ENCODE assay signal across 21 cellular contexts in genomic region chr6:42073287-42073686, GRCh38. TPM values are rescaled to one million over a fixed set of nuclear protein-coding genes. Genes with fewer than 3 reads are reported as not detected.
DNase-seq lines count a peak whose midpoint lies in the region; ATAC-seq, FAIRE-seq and TF ChIP-seq lines count a peak whose summit lies in the region.
"Had no signal": no experiment of that assay in that cellular context is flagged by ENCODE, and none has a peak within 500 bp of the region (broad histone marks: within the 10 kb centered on the region; RNA-seq: fewer than 3 reads in every experiment).

No MANE protein-coding gene starts in this region.

- no peak overlapping the region for H3K4me2 ChIP-seq in astrocyte (ENCODE audit: low read length)

- no peak overlapping the region for H2AFZ ChIP-seq in astrocyte (ENCODE audit: low read depth, low read length)

- no peak overlapping the region for H3K4me3 Mint-ChIP-seq in T-helper 2 cell treated with Interferon-gamma antibody and Interleukin-4, amounts not matched to agents 5 μg/mL and 100 μg/mL, for 36 hours
- no peak overlapping the region for H3K4me3 Mint-ChIP-seq in activated naive CD8-positive, alpha-beta T cell treated with anti-CD3 and anti-CD28 coated beads for 36 hours
- no peak overlapping the region for H3K4me3 Mint-ChIP-seq in activated naive CD8-positive, alpha-beta T cell treated with anti-CD3 and anti-CD28 coated beads, Interleukin-2, amount 50 U/mL, for 24 hours
- no peak overlapping the region for H3K4me3 Mint-ChIP-seq in astrocyte (ENCODE audit: unreplicated experiment)
- H3K4me3 Mint-ChIP-seq in activated T-helper 2 cell treated with anti-CD3 and anti-CD28 coated beads, Interferon-gamma antibody, Interleukin-2, Interleukin-4, amounts not matched to agents 10 μg/mL and 5 μg/mL and 100 μg/mL, durations not matched to agents 14 hours and 24 hours and 36 hours (ENCODE audit: low read depth) = no peak overlapping the region
- H3K4me3 Mint-ChIP-seq: CD4-positive, alpha-beta T cell; H9; IgD-negative memory B cell had no signal

- ATAC-seq in activated naive CD8-positive, alpha-beta T cell treated with anti-CD3 and anti-CD28 coated beads, Interleukin-2, amount 50 U/mL, for 24 hours = no peak
- no peak for ATAC-seq in HG03108 (IDR thresholded peaks at IDR 0.05; ENCODE audit: unreplicated experiment)

- no peaks in the 10 kb centered on the region for H3K79me2 ChIP-seq in astrocyte (ENCODE audit: insufficient read depth, low read length)

- no peak overlapping the region for H3K4me3 ChIP-seq in astrocyte (ENCODE audit: insufficient read depth, low read depth, low read length)

- H3K27ac ChIP-seq in astrocyte (ENCODE audit: low read depth, low read length) = no peak overlapping the region

- peaks cover 2% of the 10 kb centered on the region for H3K4me1 Mint-ChIP-seq in T-helper 2 cell treated with Interferon-gamma antibody and Interleukin-4, amounts not matched to agents 5 μg/mL and 100 μg/mL, for 36 hours (ENCODE audit: low read depth)
- no peaks in the 10 kb centered on the region for H3K4me1 Mint-ChIP-seq in activated naive CD8-positive, alpha-beta T cell treated with anti-CD3 and anti-CD28 coated beads for 36 hours
- H3K4me1 Mint-ChIP-seq in activated naive CD8-positive, alpha-beta T cell treated with anti-CD3 and anti-CD28 coated beads, Interleukin-2, amount 50 U/mL, for 24 hours = no peaks in the 10 kb centered on the region
- H3K4me1 Mint-ChIP-seq in astrocyte (ENCODE audit: low read depth, unreplicated experiment) = no peaks in the 10 kb centered on the region
- no peaks in the 10 kb centered on the region for H3K4me1 Mint-ChIP-seq in activated T-helper 2 cell treated with anti-CD3 and anti-CD28 coated beads, Interferon-gamma antibody, Interleukin-2, Interleukin-4, amounts not matched to agents 10 μg/mL and 5 μg/mL and 100 μg/mL, durations not matched to agents 14 hours and 24 hours and 36 hours (ENCODE audit: low read depth)
- H3K4me1 Mint-ChIP-seq: H9 had no signal

- H3K4me1 ChIP-seq in astrocyte (ENCODE audit: insufficient read depth, low read length) = no peaks in the 10 kb centered on the region
- H3K4me1 ChIP-seq: BE2C had no signal

- FAIRE-seq in astrocyte (lab: Jason Lieb, UNC) = no peak
- FAIRE-seq: D721Med, GM19239 had no signal

- no peaks in the 10 kb centered on the region for H3K27me3 Mint-ChIP-seq in T-helper 2 cell treated with Interferon-gamma antibody and Interleukin-4, amounts not matched to agents 5 μg/mL and 100 μg/mL, for 36 hours (ENCODE audit: low read depth)
- H3K27me3 Mint-ChIP-seq in activated naive CD8-positive, alpha-beta T cell treated with anti-CD3 and anti-CD28 coated beads for 36 hours = no peaks in the 10 kb centered on the region
- no peaks in the 10 kb centered on the region for H3K27me3 Mint-ChIP-seq in activated naive CD8-positive, alpha-beta T cell treated with anti-CD3 and anti-CD28 coated beads, Interleukin-2, amount 50 U/mL, for 24 hours
- no peaks in the 10 kb centered on the region for H3K27me3 Mint-ChIP-seq in astrocyte (ENCODE audit: low read depth, unreplicated experiment)
- H3K27me3 Mint-ChIP-seq in activated T-helper 2 cell treated with anti-CD3 and anti-CD28 coated beads, Interferon-gamma antibody, Interleukin-2, Interleukin-4, amounts not matched to agents 10 μg/mL and 5 μg/mL and 100 μg/mL, durations not matched to agents 14 hours and 24 hours and 36 hours (ENCODE audit: low read depth) = no peaks in the 10 kb centered on the region
- H3K27me3 Mint-ChIP-seq: CD4-positive, alpha-beta T cell; IgD-negative memory B cell had no signal

- H4K20me1 ChIP-seq in astrocyte (ENCODE audit: insufficient read depth, low read length) = peaks cover 6% of the 10 kb centered on the region

- intact Hi-C loops in activated T-helper 2 cell treated with anti-CD3 and anti-CD28 coated beads, Interferon-gamma antibody, Interleukin-2, Interleukin-4, amounts not matched to agents 10 μg/mL and 5 μg/mL and 100 μg/mL, durations not matched to agents 14 hours and 24 hours and 36 hours (cut with micrococcal nuclease) = no loop called here

- H3K27ac Mint-ChIP-seq in T-helper 2 cell treated with Interferon-gamma antibody and Interleukin-4, amounts not matched to agents 5 μg/mL and 100 μg/mL, for 36 hours = peak overlapping the region; percentile 49
- H3K27ac Mint-ChIP-seq in activated naive CD8-positive, alpha-beta T cell treated with anti-CD3 and anti-CD28 coated beads for 36 hours = peak overlapping the region; percentile 26
- H3K27ac Mint-ChIP-seq in activated naive CD8-positive, alpha-beta T cell treated with anti-CD3 and anti-CD28 coated beads, Interleukin-2, amount 50 U/mL, for 24 hours = no peak overlapping the region
- H3K27ac Mint-ChIP-seq in astrocyte (ENCODE audit: unreplicated experiment) = peak overlapping the region; percentile 13
- H3K27ac Mint-ChIP-seq in activated T-helper 2 cell treated with anti-CD3 and anti-CD28 coated beads, Interferon-gamma antibody, Interleukin-2, Interleukin-4, amounts not matched to agents 10 μg/mL and 5 μg/mL and 100 μg/mL, durations not matched to agents 14 hours and 24 hours and 36 hours = no peak overlapping the region
- H3K27ac Mint-ChIP-seq: CD4-positive, alpha-beta T cell had no signal

- no peaks in the 10 kb centered on the region for H3K27me3 ChIP-seq in astrocyte (ENCODE audit: insufficient read depth, low read length)
- H3K27me3 ChIP-seq: BE2C had no signal

- H3K36me3 ChIP-seq in astrocyte (ENCODE audit: insufficient read depth, low read length) = peaks cover 16% of the 10 kb centered on the region

- DNase-seq in T-helper 2 cell treated with Interferon-gamma antibody and Interleukin-4, amounts not matched to agents 5 μg/mL and 100 μg/mL, for 36 hours (ENCODE audit: low spot score) = no peak
- DNase-seq in T-helper 2 cell (no peak), astrocyte (ENCODE audit: low read depth) (no peak), superior temporal gyrus (ENCODE audit: extremely low spot score) (peak; percentile 33)
- DNase-seq in activated naive CD8-positive, alpha-beta T cell treated with anti-CD3 and anti-CD28 coated beads for 36 hours = no peak
- DNase-seq in activated naive CD8-positive, alpha-beta T cell treated with anti-CD3 and anti-CD28 coated beads, Interleukin-2, amount 50 U/mL, for 24 hours = no peak
- no peak for DNase-seq in activated T-helper 2 cell treated with anti-CD3 and anti-CD28 coated beads, Interferon-gamma antibody, Interleukin-2, Interleukin-4, amounts not matched to agents 10 μg/mL and 5 μg/mL and 100 μg/mL, durations not matched to agents 14 hours and 24 hours and 36 hours (ENCODE audit: low spot score)
- DNase-seq: 8988T; BE2C; CD4-positive, alpha-beta T cell; DMS79; H9; NCI-H1105; NCI-H1694 treated with DMSO at 0.1 percent for 48 hours; NCI-H2107; NCI-H2227 treated with DMSO at 0.1 percent for 48 hours; NCI-H524 had no signal

- H3K9ac ChIP-seq in astrocyte (ENCODE audit: low read length) = no peak overlapping the region

- peaks cover 31% of the 10 kb centered on the region for H3K36me3 Mint-ChIP-seq in T-helper 2 cell treated with Interferon-gamma antibody and Interleukin-4, amounts not matched to agents 5 μg/mL and 100 μg/mL, for 36 hours (ENCODE audit: low read depth)
- peaks cover 17% of the 10 kb centered on the region for H3K36me3 Mint-ChIP-seq in activated naive CD8-positive, alpha-beta T cell treated with anti-CD3 and anti-CD28 coated beads for 36 hours
- peaks cover 25% of the 10 kb centered on the region for H3K36me3 Mint-ChIP-seq in activated naive CD8-positive, alpha-beta T cell treated with anti-CD3 and anti-CD28 coated beads, Interleukin-2, amount 50 U/mL, for 24 hours (ENCODE audit: low read depth)
- peaks cover 18% of the 10 kb centered on the region for H3K36me3 Mint-ChIP-seq in astrocyte (ENCODE audit: low read depth, unreplicated experiment)
- peaks cover 47% of the 10 kb centered on the region for H3K36me3 Mint-ChIP-seq in activated T-helper 2 cell treated with anti-CD3 and anti-CD28 coated beads, Interferon-gamma antibody, Interleukin-2, Interleukin-4, amounts not matched to agents 10 μg/mL and 5 μg/mL and 100 μg/mL, durations not matched to agents 14 hours and 24 hours and 36 hours (ENCODE audit: low read depth)

- no peak for TF ChIP-seq CTCF in astrocyte (IDR thresholded peaks at IDR 0.05; ENCODE audit: insufficient read depth, low read depth, low read length)

- no peaks in the 10 kb centered on the region for H3K9me3 Mint-ChIP-seq in T-helper 2 cell treated with Interferon-gamma antibody and Interleukin-4, amounts not matched to agents 5 μg/mL and 100 μg/mL, for 36 hours
- H3K9me3 Mint-ChIP-seq in activated naive CD8-positive, alpha-beta T cell treated with anti-CD3 and anti-CD28 coated beads for 36 hours = no peaks in the 10 kb centered on the region
- H3K9me3 Mint-ChIP-seq in activated naive CD8-positive, alpha-beta T cell treated with anti-CD3 and anti-CD28 coated beads, Interleukin-2, amount 50 U/mL, for 24 hours = no peaks in the 10 kb centered on the region
- H3K9me3 Mint-ChIP-seq in astrocyte (ENCODE audit: unreplicated experiment) = no peaks in the 10 kb centered on the region
- H3K9me3 Mint-ChIP-seq in activated T-helper 2 cell treated with anti-CD3 and anti-CD28 coated beads, Interferon-gamma antibody, Interleukin-2, Interleukin-4, amounts not matched to agents 10 μg/mL and 5 μg/mL and 100 μg/mL, durations not matched to agents 14 hours and 24 hours and 36 hours = no peaks in the 10 kb centered on the region
- H3K9me3 Mint-ChIP-seq: CD4-positive, alpha-beta T cell; H9; IgD-negative memory B cell had no signal

- no peaks in the 10 kb centered on the region for H3K9me3 ChIP-seq in astrocyte (ENCODE audit: insufficient read depth, low read depth, low read length)
- H3K9me3 ChIP-seq: BE2C had no signal

RNA-seq across cellular contexts. Expression of gene TAF8, which starts 23.0 kb away (rescaled TPM):
- 10 to 100 TPM; 40.4 to 45.1 TPM for total RNA-seq in activated naive CD8-positive, alpha-beta T cell treated with anti-CD3 and anti-CD28 coated beads for 36 hours
- 13.6 and 14.8 TPM in 2 replicates for total RNA-seq in astrocyte
- total RNA-seq in activated T-helper 2 cell treated with anti-CD3 and anti-CD28 coated beads, Interferon-gamma antibody, Interleukin-2, Interleukin-4, amounts not matched to agents 10 μg/mL and 5 μg/mL and 100 μg/mL, durations not matched to agents 14 hours and 24 hours and 36 hours = 38.8 and 41.9 TPM in 2 replicates

Comparison
In these comparisons a context has a peak if more than half of its experiments do, and no peak if none do; other contexts are left out.
1. H3K27ac Mint-ChIP-seq: peak in T-helper 2 cell treated with Interferon-gamma antibody and Interleukin-4, amounts not matched to agents 5 μg/mL and 100 μg/mL, for 36 hours (single experiment), activated naive CD8-positive, alpha-beta T cell treated with anti-CD3 and anti-CD28 coated beads for 36 hours (single experiment) and astrocyte (single experiment); none in activated naive CD8-positive, alpha-beta T cell treated with anti-CD3 and anti-CD28 coated beads, Interleukin-2, amount 50 U/mL, for 24 hours (single experiment) and activated T-helper 2 cell treated with anti-CD3 and anti-CD28 coated beads, Interferon-gamma antibody, Interleukin-2, Interleukin-4, amounts not matched to agents 10 μg/mL and 5 μg/mL and 100 μg/mL, durations not matched to agents 14 hours and 24 hours and 36 hours (single experiment).